ENCODE assay signal across 18 cellular contexts in genomic region chr2:21047161-21048009, GRCh38. TPM values are rescaled to one million over a fixed set of nuclear protein-coding genes. Genes with fewer than 3 reads are reported as not detected.
DNase-seq lines count a peak whose midpoint lies in the region; FAIRE-seq and TF ChIP-seq lines count a peak whose summit lies in the region.
"Had no signal": no experiment of that assay in that cellular context is flagged by ENCODE, and none has a peak within 500 bp of the region (broad histone marks: within the 10 kb centered on the region; RNA-seq: fewer than 3 reads in every experiment).

No MANE protein-coding gene starts in this region.

- H3K4me1 ChIP-seq in kidney (ENCODE audit: control insufficient read depth in 1 of 2, insufficient read depth in 1 of 2, low read depth in 1 of 2, low read length in 2 of 2), result peaks cover 0 to 2% of the 10 kb centered on the region in 2 donors

- H3K27ac ChIP-seq in VCaP (peak overlapping the region; percentile 37), kidney (ENCODE audit: low read depth in 2 of 2, low read length in 2 of 2) (no peak overlapping the region)
- H3K27ac ChIP-seq: colonic mucosa, neural progenitor cell had no signal

- H3K4me3 ChIP-seq in kidney (ENCODE audit: low read length in 2 of 2), result no peak overlapping the region
- H3K4me3 ChIP-seq: colonic mucosa, neural progenitor cell, right atrium auricular region had no signal

- TF ChIP-seq CTCF in VCaP (conservative IDR thresholded peaks at IDR 0.05) (no peak), kidney (IDR thresholded peaks at IDR 0.05; ENCODE audit: borderline replicate concordance, extremely low read depth, insufficient read depth) (no peak), GM10266 (IDR thresholded peaks at IDR 0.05; ENCODE audit: control insufficient read depth, insufficient read depth, low read depth, missing control alignments) (no peak)

- intact Hi-C loops in kidney (cut with DNase I), result no loop called here

- H3K9me3 ChIP-seq in kidney (ENCODE audit: control insufficient read depth in 1 of 2, low read length in 2 of 2), result no peaks in the 10 kb centered on the region
- H3K9me3 ChIP-seq: colonic mucosa, right atrium auricular region had no signal

- H3K9ac ChIP-seq in kidney (ENCODE audit: low read length in 2 of 2), result no peak overlapping the region
- H3K9ac ChIP-seq: neural progenitor cell had no signal

- no peaks in the 10 kb centered on the region for H3K36me3 ChIP-seq in kidney (ENCODE audit: control insufficient read depth in 1 of 2, insufficient read depth in 2 of 2, low read length in 2 of 2)
- H3K36me3 ChIP-seq: colonic mucosa, neural progenitor cell, right atrium auricular region had no signal

- no peak for FAIRE-seq in kidney (lab: Jason Lieb, UNC)
- FAIRE-seq: frontal cortex had no signal

- peak; percentile 30 for DNase-seq in COR-L47 (lab: John Stamatoyannopoulos, UW)
- peak; percentile 10 for DNase-seq in NCI-H2029 treated with DMSO at 0.1 percent for 48 hours (lab: John Stamatoyannopoulos, UW)
- DNase-seq in kidney, result peak; percentile 76
- DNase-seq in retina, result no peak
- no peak for DNase-seq in GM10266 (ENCODE audit: extremely low spot score)
- no peak for DNase-seq in NCI-H187 treated with DMSO at 0.1 percent for 48 hours (lab: John Stamatoyannopoulos, UW)
- DNase-seq in stimulated activated CD4-positive, alpha-beta T cell treated with anti-CD3 and anti-CD28 coated beads, Interleukin-4, amount 100 ng/mL, for 24 hours, result no peak
- DNase-seq: ACHN; activated effector memory CD4-positive, alpha-beta T cell treated with Interleukin-2 at 50 U/mL for 16 hours; amygdala; CD4-positive, alpha-beta memory T cell; colonic mucosa; GDM1; HCEC 1CT had no signal

RNA-seq across cellular contexts. Expression of gene APOB, which starts 3.5 kb away (rescaled TPM):
- 0.57 TPM for total RNA-seq in kidney
- polyA plus RNA-seq in kidney (ENCODE audit: insufficient read depth, low read depth, low replicate concordance), result 0.11 TPM
- total RNA-seq: CD4-positive, alpha-beta memory T cell had no signal
- polyA plus RNA-seq: CD4-positive, alpha-beta memory T cell had no signal

Comparison
In these comparisons a context has a peak if more than half of its experiments do, and no peak if none do; other contexts are left out.
1. DNase-seq: peak in COR-L47 (single experiment), NCI-H2029 treated with DMSO at 0.1 percent for 48 hours (single experiment) and kidney (single experiment); none in retina (single experiment), GM10266 (single experiment), NCI-H187 treated with DMSO at 0.1 percent for 48 hours (single experiment) and stimulated activated CD4-positive, alpha-beta T cell treated with anti-CD3 and anti-CD28 coated beads, Interleukin-4, amount 100 ng/mL, for 24 hours (single experiment).